9 cellular contexts compared by ENCODE assay signal in genomic region chr20:14838663-14839650, GRCh38.
DNase-seq lines count a peak whose midpoint lies in the region; ATAC-seq and FAIRE-seq lines count a peak whose summit lies in the region.
"Had no signal": no experiment of that assay in that cellular context is flagged by ENCODE, and none has a peak within 500 bp of the region (broad histone marks: within the 10 kb centered on the region; RNA-seq: fewer than 3 reads in every experiment).

No MANE protein-coding gene starts in this region.

- no peak overlapping the region for H3K27ac ChIP-seq in small intestine (ENCODE audit: low read depth in 1 of 2, low read length in 1 of 2)
- H3K27ac ChIP-seq: Peyer's patch had no signal

- H3K27ac Mint-ChIP-seq in activated CD8-positive, alpha-beta memory T cell treated with anti-CD3 and anti-CD28 coated beads, Interleukin-2, amount 10 ng/mL, durations not matched to agents 7 days and 5 days = no peak overlapping the region

- H3K4me1 ChIP-seq in small intestine (ENCODE audit: control insufficient read depth in 2 of 2, insufficient read depth in 1 of 2, low read depth in 1 of 2, low read length in 1 of 2) = no peaks in the 10 kb centered on the region
- H3K4me1 ChIP-seq: Peyer's patch had no signal

- no peaks in the 10 kb centered on the region for H3K27me3 ChIP-seq in small intestine (ENCODE audit: control insufficient read depth in 2 of 2, insufficient read depth in 2 of 2, low read length in 2 of 2)
- H3K27me3 ChIP-seq: Peyer's patch had no signal

- H3K27me3 Mint-ChIP-seq in activated CD8-positive, alpha-beta memory T cell treated with anti-CD3 and anti-CD28 coated beads, Interleukin-2, amount 10 ng/mL, durations not matched to agents 7 days and 5 days = no peaks in the 10 kb centered on the region

- CTCF ChIA-PET in activated CD8-positive, alpha-beta memory T cell treated with anti-CD3 and anti-CD28 coated beads, Interleukin-2, amount 10 ng/mL, durations not matched to agents 7 days and 5 days (lab: Charles Lee) = no interaction called here

- H3K9me3 Mint-ChIP-seq in activated CD8-positive, alpha-beta memory T cell treated with anti-CD3 and anti-CD28 coated beads, Interleukin-2, amount 10 ng/mL, durations not matched to agents 7 days and 5 days (ENCODE audit: low read depth) = peaks cover 9% of the 10 kb centered on the region

- no peak overlapping the region for H3K4me3 ChIP-seq in small intestine (ENCODE audit: low read depth in 1 of 2, low read length in 2 of 2)
- H3K4me3 ChIP-seq: Peyer's patch had no signal

- no peak overlapping the region for H3K4me3 Mint-ChIP-seq in activated CD8-positive, alpha-beta memory T cell treated with anti-CD3 and anti-CD28 coated beads, Interleukin-2, amount 10 ng/mL, durations not matched to agents 7 days and 5 days

- whole genome bisulfite sequencing in small intestine, 3 donors = 68 to 78% (median 72%) methylated on average over 7 of the region's 7 CpGs

- no peak for FAIRE-seq in small intestine (lab: Jason Lieb, UNC)

- ATAC-seq in GM18502 (IDR thresholded peaks at IDR 0.05; ENCODE audit: poor library complexity, unreplicated experiment) (peak; percentile 94), GM21737 (IDR thresholded peaks at IDR 0.05; ENCODE audit: unreplicated experiment) (peak; percentile 71), HG03558 (IDR thresholded peaks at IDR 0.05; ENCODE audit: extremely low read depth, unreplicated experiment) (peak; percentile 86)
- no peak for ATAC-seq in activated CD8-positive, alpha-beta memory T cell treated with anti-CD3 and anti-CD28 coated beads, Interleukin-2, amount 10 ng/mL, durations not matched to agents 7 days and 5 days

- no peaks in the 10 kb centered on the region for H3K36me3 Mint-ChIP-seq in activated CD8-positive, alpha-beta memory T cell treated with anti-CD3 and anti-CD28 coated beads, Interleukin-2, amount 10 ng/mL, durations not matched to agents 7 days and 5 days

- H3K4me1 Mint-ChIP-seq in activated CD8-positive, alpha-beta memory T cell treated with anti-CD3 and anti-CD28 coated beads, Interleukin-2, amount 10 ng/mL, durations not matched to agents 7 days and 5 days = no peaks in the 10 kb centered on the region

- DNase-seq in fibroblast of peridontal ligament (ENCODE audit: extremely low read depth) = peak; percentile 74
- no peak for DNase-seq in small intestine
- no peak for DNase-seq in T-helper 1 cell
- no peak for DNase-seq in RKO (ENCODE audit: low spot score)
- DNase-seq in activated CD8-positive, alpha-beta memory T cell treated with anti-CD3 and anti-CD28 coated beads, Interleukin-2, amount 10 ng/mL, durations not matched to agents 7 days and 5 days = no peak
- DNase-seq: Peyer's patch had no signal

- no peaks in the 10 kb centered on the region for H3K36me3 ChIP-seq in small intestine (ENCODE audit: control insufficient read depth in 2 of 2, insufficient read depth in 2 of 2, low read length in 2 of 2)
- H3K36me3 ChIP-seq: Peyer's patch had no signal

- no peaks in the 10 kb centered on the region for H3K9me3 ChIP-seq in small intestine (ENCODE audit: control insufficient read depth, low read depth)
- H3K9me3 ChIP-seq: Peyer's patch had no signal
